In the genomic region with DNA sequence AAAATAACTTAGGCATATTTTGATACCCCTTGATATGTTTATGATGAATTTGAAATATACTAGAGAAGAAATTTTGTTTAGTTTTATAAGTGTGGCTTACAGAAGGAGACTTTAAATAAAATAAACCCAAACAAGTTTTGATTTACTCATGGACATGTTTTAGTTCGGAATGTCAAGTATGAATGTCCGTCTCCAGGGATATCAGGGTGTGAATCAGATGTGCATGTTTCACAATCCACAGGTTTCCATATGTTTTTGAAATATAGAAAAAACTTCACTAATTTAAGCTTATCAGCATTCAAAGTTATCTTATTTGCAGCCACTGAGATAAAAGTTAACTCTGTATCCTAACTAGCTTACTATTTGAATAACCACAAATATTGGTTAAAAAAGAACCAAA, we compare ENCODE assay signal across 19 cellular contexts. TPM values are rescaled to one million over a fixed set of nuclear protein-coding genes. Genes with fewer than 3 reads are reported as not detected.
DNase-seq lines count a peak whose midpoint lies in the region; ATAC-seq and TF ChIP-seq lines count a peak whose summit lies in the region.
"Had no signal": no experiment of that assay in that cellular context is flagged by ENCODE, and none has a peak within 500 bp of the region (broad histone marks: within the 10 kb centered on the region; RNA-seq: fewer than 3 reads in every experiment).

No MANE protein-coding gene starts in this region.

- peak; percentile 38 for DNase-seq in MCF 10A (ENCODE audit: unreplicated experiment)
- no peak for DNase-seq in breast epithelium (ENCODE audit: low spot score in 2 of 2)
- peak; percentile 76 for DNase-seq in choroid plexus epithelial cell (ENCODE audit: low read depth)
- peak; percentile 81 for DNase-seq in iris pigment epithelial cell (ENCODE audit: low read depth)
- DNase-seq in hypothalamus (lab: John Stamatoyannopoulos, UW), result no peak
- DNase-seq: DMS53, H9, Kasumi-1, NCI-H1930, NCI-H2171 treated with DMSO at 0.1 percent for 48 hours, NCI-H510A treated with DMSO at 0.1 percent for 48 hours, SHP77 had no signal

- no peaks in the 10 kb centered on the region for H3K36me3 ChIP-seq in breast epithelium

- no peak overlapping the region for H3K27ac ChIP-seq in breast epithelium
- H3K27ac ChIP-seq: 22Rv1, C4-2B had no signal

- intact Hi-C loops in MCF 10A (cut with micrococcal nuclease) (no loop called here), breast epithelium (cut with DNase I; ENCODE audit: low total_unique reads) (no loop called here)

- CTCF ChIA-PET in MCF 10A (lab: Yijun Ruan, JAX), result interaction anchor here (1.6 kb wide), 1 partner anchor 52 kb away, joined by 6 read pairs; the partner anchor contains the start of gene PLCB1

- H3K27me3 Mint-ChIP-seq in MCF 10A (ENCODE audit: insufficient read depth, unreplicated experiment), result no peaks in the 10 kb centered on the region

- H3K4me3 ChIP-seq in breast epithelium (no peak overlapping the region), choroid plexus epithelial cell (ENCODE audit: low read depth, low read length) (no peak overlapping the region)

- H3K4me3 Mint-ChIP-seq in MCF 10A (ENCODE audit: unreplicated experiment), result no peak overlapping the region
- H3K4me3 Mint-ChIP-seq: H9 had no signal

- H3K36me3 Mint-ChIP-seq in MCF 10A (ENCODE audit: insufficient read depth, unreplicated experiment), result no peaks in the 10 kb centered on the region

- H3K4me1 ChIP-seq in breast epithelium, result no peaks in the 10 kb centered on the region

- no peaks in the 10 kb centered on the region for H3K9me3 ChIP-seq in breast epithelium

- TF ChIP-seq POLR2A in breast epithelium (IDR thresholded peaks at IDR 0.05), result no peak

- peak overlapping the region; percentile 80 for H3K27ac Mint-ChIP-seq in MCF 10A (ENCODE audit: low read depth, unreplicated experiment)
- H3K27ac Mint-ChIP-seq: H9 had no signal

- BruUV-seq in MCF 10A (replicated peaks; lab: Mats Ljungman, UMichigan), result no TSS peak

- H3K4me1 Mint-ChIP-seq in MCF 10A (ENCODE audit: insufficient read depth, unreplicated experiment), result peaks cover 9% of the 10 kb centered on the region
- H3K4me1 Mint-ChIP-seq: H9 had no signal

- POLR2A ChIA-PET in MCF 10A (lab: Yijun Ruan, JAX), result interaction anchor here (0.5 to 1.5 kb wide), 2 partner anchors 10 to 882 kb away, joined by 3 read pairs; no protein-coding TSS in a partner anchor

- H3K27me3 ChIP-seq in breast epithelium, result no peaks in the 10 kb centered on the region

- ATAC-seq in GM21786 (IDR thresholded peaks at IDR 0.05; ENCODE audit: unreplicated experiment) (no peak), GM21528 (IDR thresholded peaks at IDR 0.05; ENCODE audit: low FRiP score, unreplicated experiment) (no peak), GM19023 (IDR thresholded peaks at IDR 0.05; ENCODE audit: unreplicated experiment) (no peak)
- ATAC-seq: Panc1, SK-N-SH treated with all-trans-retinoic acid at 6 μM for 48 hours had no signal

- TF ChIP-seq CTCF in MCF 10A (IDR thresholded peaks at IDR 0.05; ENCODE audit: unreplicated experiment), result no peak
- TF ChIP-seq CTCF in breast epithelium (IDR thresholded peaks at IDR 0.05), result no peak
- no peak for TF ChIP-seq CTCF in choroid plexus epithelial cell (conservative IDR thresholded peaks at IDR 0.05; ENCODE audit: low read depth, low read length)

- H3K9me3 Mint-ChIP-seq in MCF 10A (ENCODE audit: unreplicated experiment), result no peaks in the 10 kb centered on the region

RNA-seq across cellular contexts. Expression of gene PLCB1, which starts 51.5 kb away (rescaled TPM):
- total RNA-seq in MCF 10A (2022) (5.9 and 8.2 TPM in 2 replicates), breast epithelium (100 to 1,000 TPM in 1 of 3 donors, 10 to 100 TPM in 2; 12.2 to 106 (median 30.5) TPM)

Comparison
In these comparisons a context has a peak if more than half of its experiments do, and no peak if none do; other contexts are left out.
1. DNase-seq: peak in MCF 10A (single experiment), choroid plexus epithelial cell (single experiment) and iris pigment epithelial cell (single experiment); none in breast epithelium (0 of 2) and hypothalamus (0 of 51).